Comparison of ENCODE assay signal across 15 cellular contexts in genomic region chr20:44701116-44701865, GRCh38. TPM values are rescaled to one million over a fixed set of nuclear protein-coding genes. Genes with fewer than 3 reads are reported as not detected.
DNase-seq lines count a peak whose midpoint lies in the region; ATAC-seq, FAIRE-seq and TF ChIP-seq lines count a peak whose summit lies in the region.
"Had no signal": no experiment of that assay in that cellular context is flagged by ENCODE, and none has a peak within 500 bp of the region (broad histone marks: within the 10 kb centered on the region; RNA-seq: fewer than 3 reads in every experiment).

No MANE protein-coding gene starts in this region.

- peak overlapping the region; percentile 80 to 97 (median 89) for H3K4me2 ChIP-seq in BLaER1 treated with 17β-estradiol and CSF1 and Interleukin-3, amounts not matched to agents 10 nM and 100 nM

- H3K9me3 ChIP-seq in BLaER1 treated with 17β-estradiol and CSF1 and Interleukin-3, amounts not matched to agents 10 nM and 100 nM (replicated peaks in 1 of 11): no peaks in the 10 kb centered on the region
- H3K9me3 ChIP-seq in liver (ENCODE audit: control insufficient read depth in 4 of 4, low read length in 3 of 4): no peaks in the 10 kb centered on the region

- no peak for TF ChIP-seq CTCF in liver (IDR thresholded peaks at IDR 0.05; ENCODE audit: low read depth, low read length, missing input control)

- no peak for TF ChIP-seq RAD21 in liver (IDR thresholded peaks at IDR 0.05)

- ATAC-seq in activated T-cell treated with anti-CD3 and anti-CD28 coated beads, Interleukin-2, amount 50 U/mL, for 72 hours (replicated peaks in 1 of 2): no peak
- ATAC-seq: activated naive CD8-positive, alpha-beta T cell treated with anti-CD3 and anti-CD28 coated beads, Interleukin-2, amount 50 U/mL, for 24 hours; GM12878 had no signal

- no peaks in the 10 kb centered on the region; a peak in 1 of 22 replicates for H4K20me1 ChIP-seq in BLaER1 treated with 17β-estradiol and CSF1 and Interleukin-3, amounts not matched to agents 10 nM and 100 nM

- H3K4me1 ChIP-seq in BLaER1 treated with 17β-estradiol and CSF1 and Interleukin-3, amounts not matched to agents 10 nM and 100 nM: peaks cover 52 to 96% (median 71%) of the 10 kb centered on the region in 10 experiments
- H3K4me1 ChIP-seq in liver (ENCODE audit: control insufficient read depth in 4 of 4, insufficient read depth in 4 of 4, low read length in 3 of 4): no peaks in the 10 kb centered on the region

- H3K27me3 ChIP-seq in BLaER1 treated with 17β-estradiol and CSF1 and Interleukin-3, amounts not matched to agents 10 nM and 100 nM: peaks cover 0 to 13% (median 0%) of the 10 kb centered on the region in 11 experiments; a peak in 4 of 22 replicates
- no peaks in the 10 kb centered on the region for H3K27me3 ChIP-seq in liver (ENCODE audit: control insufficient read depth in 4 of 4, insufficient read depth in 4 of 4, low read length in 3 of 4)

- H3K27me3 Mint-ChIP-seq in activated T-cell treated with anti-CD3 and anti-CD28 coated beads, Interleukin-2, amount 50 U/mL, for 72 hours (ENCODE audit: low read depth): no peaks in the 10 kb centered on the region
- H3K27me3 Mint-ChIP-seq: activated naive CD8-positive, alpha-beta T cell treated with anti-CD3 and anti-CD28 coated beads, Interleukin-2, amount 50 U/mL, for 24 hours had no signal

- no peak overlapping the region; a peak in 1 of 20 replicates for H3K4me3 ChIP-seq in BLaER1 treated with 17β-estradiol and CSF1 and Interleukin-3, amounts not matched to agents 10 nM and 100 nM
- no peak overlapping the region for H3K4me3 ChIP-seq in liver (ENCODE audit: low read depth in 1 of 3, low read length in 3 of 3)
- H3K4me3 ChIP-seq: GM12878 had no signal

- no peak overlapping the region for H3K27ac Mint-ChIP-seq in activated T-cell treated with anti-CD3 and anti-CD28 coated beads, Interleukin-2, amount 50 U/mL, for 72 hours
- H3K27ac Mint-ChIP-seq: activated naive CD8-positive, alpha-beta T cell treated with anti-CD3 and anti-CD28 coated beads, Interleukin-2, amount 50 U/mL, for 24 hours; memory B cell had no signal

- H3K36me3 Mint-ChIP-seq in activated T-cell treated with anti-CD3 and anti-CD28 coated beads, Interleukin-2, amount 50 U/mL, for 72 hours (ENCODE audit: insufficient read depth in 2 of 2): no peaks in the 10 kb centered on the region
- H3K36me3 Mint-ChIP-seq: CD8-positive, alpha-beta memory T cell; memory B cell had no signal

- peak overlapping the region in 2 of 11 experiments; percentile 2 to 29; a peak in 1 of 22 replicates for H3K27ac ChIP-seq in BLaER1 treated with 17β-estradiol and CSF1 and Interleukin-3, amounts not matched to agents 10 nM and 100 nM
- no peak overlapping the region for H3K27ac ChIP-seq in liver (ENCODE audit: low read depth in 1 of 2, low read length in 2 of 2)

- FAIRE-seq in RCC 7860 (lab: Jason Lieb, UNC): no peak
- FAIRE-seq: GM12878 had no signal

- H3K9ac ChIP-seq in BLaER1 treated with 17β-estradiol and CSF1 and Interleukin-3, amounts not matched to agents 10 nM and 100 nM: peak overlapping the region in 3 of 11 experiments; percentile 3 to 50 (median 18); a peak in 2 of 22 replicates
- H3K9ac ChIP-seq in liver (ENCODE audit: low read depth in 1 of 2, low read length in 2 of 2): no peak overlapping the region

- H3K4me3 Mint-ChIP-seq in activated T-cell treated with anti-CD3 and anti-CD28 coated beads, Interleukin-2, amount 50 U/mL, for 72 hours: no peak overlapping the region
- H3K4me3 Mint-ChIP-seq: activated naive CD8-positive, alpha-beta T cell treated with anti-CD3 and anti-CD28 coated beads, Interleukin-2, amount 50 U/mL, for 24 hours; CD8-positive, alpha-beta memory T cell; memory B cell had no signal

- 71% methylated on average over 15 of the region's 15 CpGs for WGBS in liver

- DNase-seq in NCI-H2029 (lab: John Stamatoyannopoulos, UW): peak; percentile 32
- peak; percentile 69 for DNase-seq in brain pericyte (ENCODE audit: low read depth, low spot score)
- DNase-seq in RCC 7860 (ENCODE audit: low spot score): no peak
- DNase-seq in UCSD-AML1 (lab: John Stamatoyannopoulos, UW; ENCODE audit: unreplicated experiment): no peak
- DNase-seq in NCI-H146 treated with DMSO at 0.1 percent for 48 hours (lab: John Stamatoyannopoulos, UW; ENCODE audit: unreplicated experiment): no peak
- DNase-seq in activated T-cell treated with anti-CD3 and anti-CD28 coated beads, Interleukin-2, amount 50 U/mL, for 72 hours: no peak
- DNase-seq: activated naive CD8-positive, alpha-beta T cell treated with anti-CD3 and anti-CD28 coated beads, Interleukin-2, amount 50 U/mL, for 24 hours; CD8-positive, alpha-beta memory T cell; KG1; NCI-H446 treated with DMSO at 0.1 percent for 48 hours; retina had no signal

- H3K9me3 Mint-ChIP-seq in activated T-cell treated with anti-CD3 and anti-CD28 coated beads, Interleukin-2, amount 50 U/mL, for 72 hours: no peaks in the 10 kb centered on the region
- H3K9me3 Mint-ChIP-seq: activated naive CD8-positive, alpha-beta T cell treated with anti-CD3 and anti-CD28 coated beads, Interleukin-2, amount 50 U/mL, for 24 hours; CD8-positive, alpha-beta memory T cell; memory B cell had no signal

- no peaks in the 10 kb centered on the region for H3K36me3 ChIP-seq in BLaER1 treated with 17β-estradiol and CSF1 and Interleukin-3, amounts not matched to agents 10 nM and 100 nM
- H3K36me3 ChIP-seq in liver (ENCODE audit: control insufficient read depth in 4 of 4, insufficient read depth in 3 of 4, low read depth in 1 of 4, low read length in 3 of 4): no peaks in the 10 kb centered on the region

- H3K4me1 Mint-ChIP-seq in activated T-cell treated with anti-CD3 and anti-CD28 coated beads, Interleukin-2, amount 50 U/mL, for 72 hours (ENCODE audit: low read depth): no peaks in the 10 kb centered on the region
- H3K4me1 Mint-ChIP-seq: activated naive CD8-positive, alpha-beta T cell treated with anti-CD3 and anti-CD28 coated beads, Interleukin-2, amount 50 U/mL, for 24 hours; CD8-positive, alpha-beta memory T cell had no signal

TF ChIP-seq in liver, 16 proteins besides CTCF, POLR2A, EP300 and RAD21:
- TF ChIP-seq NR2F2 (IDR thresholded peaks at IDR 0.05) (peak; percentile 77), HNF4G (IDR thresholded peaks at IDR 0.05) (no peak), YY1 (IDR thresholded peaks at IDR 0.05) (no peak), FOXA1 (IDR thresholded peaks at IDR 0.05) (no peak), RXRA (IDR thresholded peaks at IDR 0.05) (peak in 1 of 2 donors; percentile 35), EGR1 (IDR thresholded peaks at IDR 0.05; ENCODE audit: low read depth in 2 of 2) (no peak), SP1 (IDR thresholded peaks at IDR 0.05) (no peak), GABPA (IDR thresholded peaks at IDR 0.05 in 1 of 2, conservative IDR thresholded peaks at IDR 0.05 in 1 of 2) (no peak)
- TF ChIP-seq, protein P1, sequence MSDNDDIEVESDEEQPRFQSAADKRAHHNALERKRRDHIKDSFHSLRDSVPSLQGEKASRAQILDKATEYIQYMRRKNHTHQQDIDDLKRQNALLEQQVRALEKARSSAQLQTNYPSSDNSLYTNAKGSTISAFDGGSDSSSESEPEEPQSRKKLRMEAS (IDR thresholded peaks at IDR 0.05): no peak
- TF ChIP-seq, protein P2, sequence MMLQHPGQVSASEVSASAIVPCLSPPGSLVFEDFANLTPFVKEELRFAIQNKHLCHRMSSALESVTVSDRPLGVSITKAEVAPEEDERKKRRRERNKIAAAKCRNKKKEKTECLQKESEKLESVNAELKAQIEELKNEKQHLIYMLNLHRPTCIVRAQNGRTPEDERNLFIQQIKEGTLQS (IDR thresholded peaks at IDR 0.05): no peak
- TF ChIP-seq, protein P3, sequence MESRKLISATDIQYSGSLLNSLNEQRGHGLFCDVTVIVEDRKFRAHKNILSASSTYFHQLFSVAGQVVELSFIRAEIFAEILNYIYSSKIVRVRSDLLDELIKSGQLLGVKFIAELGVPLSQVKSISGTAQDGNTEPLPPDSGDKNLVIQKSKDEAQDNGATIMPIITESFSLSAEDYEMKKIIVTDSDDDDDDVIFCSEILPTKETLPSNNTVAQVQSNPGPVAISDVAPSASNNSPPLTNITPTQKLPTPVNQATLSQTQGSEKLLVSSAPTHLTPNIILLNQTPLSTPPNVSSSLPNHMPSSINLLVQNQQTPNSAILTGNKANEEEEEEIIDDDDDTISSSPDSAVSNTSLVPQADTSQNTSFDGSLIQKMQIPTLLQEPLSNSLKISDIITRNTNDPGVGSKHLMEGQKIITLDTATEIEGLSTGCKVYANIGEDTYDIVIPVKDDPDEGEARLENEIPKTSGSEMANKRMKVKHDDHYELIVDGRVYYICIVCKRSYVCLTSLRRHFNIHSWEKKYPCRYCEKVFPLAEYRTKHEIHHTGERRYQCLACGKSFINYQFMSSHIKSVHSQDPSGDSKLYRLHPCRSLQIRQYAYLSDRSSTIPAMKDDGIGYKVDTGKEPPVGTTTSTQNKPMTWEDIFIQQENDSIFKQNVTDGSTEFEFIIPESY (IDR thresholded peaks at IDR 0.05): no peak

RNA-seq across cellular contexts. Expression of gene CCN5, which starts 13.9 kb away (rescaled TPM):
- total RNA-seq in liver: 1 to 10 TPM in 1 of 2 donors, not detected in 1; 1.2 TPM
- 1 to 10 TPM; 1.9 to 3.6 TPM for polyA plus RNA-seq in liver
- not detected for total RNA-seq in activated T-cell treated with anti-CD3 and anti-CD28 coated beads, Interleukin-2, amount 50 U/mL, for 72 hours
- total RNA-seq: CD8-positive, alpha-beta memory T cell had no signal
- polyA plus RNA-seq: CD8-positive, alpha-beta memory T cell had no signal

RNA-seq across cellular contexts. Expression of gene KCNK15, which starts 44.4 kb away (rescaled TPM):
- under 1 TPM in 1 of 2 donors, not detected in 1; 0.08 TPM for total RNA-seq in liver
- under 1 TPM; 0.08 to 0.11 TPM for polyA plus RNA-seq in liver
- under 1 TPM; 0.48 to 0.63 TPM for total RNA-seq in activated T-cell treated with anti-CD3 and anti-CD28 coated beads, Interleukin-2, amount 50 U/mL, for 72 hours
- total RNA-seq: GM12878 had no signal
- polyA plus RNA-seq: CD8-positive, alpha-beta memory T cell; GM12878 had no signal

RNA-seq across cellular contexts. Expression of gene ADA, which starts 49.8 kb away (rescaled TPM):
- 1 to 10 TPM; 2.9 to 7.7 TPM for total RNA-seq in liver
- 1 to 10 TPM; 2.9 to 3.1 TPM for polyA plus RNA-seq in liver
- 10 to 100 TPM; 26.7 to 43.4 TPM for total RNA-seq in activated T-cell treated with anti-CD3 and anti-CD28 coated beads, Interleukin-2, amount 50 U/mL, for 72 hours

Comparison
In these comparisons a context has a peak if more than half of its experiments do, and no peak if none do; other contexts are left out.
1. DNase-seq: peak in NCI-H2029 (single experiment) and brain pericyte (single experiment); none in RCC 7860 (single experiment), UCSD-AML1 (single experiment), NCI-H146 treated with DMSO at 0.1 percent for 48 hours (single experiment) and activated T-cell treated with anti-CD3 and anti-CD28 coated beads, Interleukin-2, amount 50 U/mL, for 72 hours (0 of 2).